1 cellular context compared by ENCODE assay signal in genomic region chr19:11091343-11092153, GRCh38.
TF ChIP-seq lines count a peak whose summit lies in the region.

No MANE protein-coding gene starts in this region.

TF ChIP-seq in HepG2, 621 proteins besides CTCF, POLR2A, EP300 and RAD21 (continued from another document and continues in another):
- TF ChIP-seq NAIF1 (CRISPR knock-in tag; IDR thresholded peaks at IDR 0.05; ENCODE audit: borderline replicate concordance) (0 out of 2 replicates have a peak, but pooled peaks have one; percentile 41), ZNF747 (CRISPR knock-in tag; IDR thresholded peaks at IDR 0.05; ENCODE audit: borderline replicate concordance) (no peak), ZNF124 (CRISPR knock-in tag; IDR thresholded peaks at IDR 0.05) (0 out of 2 replicates have a peak, but pooled peaks have one; percentile 35), ZNF235 (CRISPR knock-in tag; IDR thresholded peaks at IDR 0.05; ENCODE audit: borderline replicate concordance) (no peak), ATRX (CRISPR knock-in tag; IDR thresholded peaks at IDR 0.05; ENCODE audit: borderline replicate concordance) (no peak), DNMT3B (CRISPR knock-in tag; conservative IDR thresholded peaks at IDR 0.05) (no peak), HNRNPK (IDR thresholded peaks at IDR 0.05; ENCODE audit: low read depth, low read length, poor library complexity, severe bottlenecking) (no peak), KDM5A (IDR thresholded peaks at IDR 0.05; ENCODE audit: borderline replicate concordance, low read length) (no peak), SAP130 (CRISPR knock-in tag; IDR thresholded peaks at IDR 0.05; ENCODE audit: low read depth) (peak; percentile 86), CENPT (CRISPR knock-in tag; IDR thresholded peaks at IDR 0.05; ENCODE audit: low read depth) (no peak), SAFB2 (CRISPR knock-in tag; IDR thresholded peaks at IDR 0.05; ENCODE audit: borderline replicate concordance, low read depth) (peak; percentile 34; the same call in 1 of the 2 replicates), DNMT1 (CRISPR knock-in tag; IDR thresholded peaks at IDR 0.05) (no peak), POLR2AphosphoS5 (IDR thresholded peaks at IDR 0.05; ENCODE audit: low read depth, low read length) (no peak), TEAD2 (CRISPR knock-in tag; IDR thresholded peaks at IDR 0.05) (no peak), HNRNPLL (IDR thresholded peaks at IDR 0.05; ENCODE audit: low read depth, low read length, poor library complexity, severe bottlenecking) (no peak), KAT2B (IDR thresholded peaks at IDR 0.05; ENCODE audit: borderline replicate concordance, low read depth, low read length) (no peak), PBX2 (CRISPR knock-in tag; IDR thresholded peaks at IDR 0.05) (no peak), EED (CRISPR knock-in tag; IDR thresholded peaks at IDR 0.05) (no peak), ZNF839 (CRISPR knock-in tag; IDR thresholded peaks at IDR 0.05; ENCODE audit: borderline replicate concordance) (no peak), RBM22 (optimal IDR thresholded peaks at IDR 0.05; ENCODE audit: low read length) (peak; percentile 75), ZIK1 (CRISPR knock-in tag; IDR thresholded peaks at IDR 0.05; ENCODE audit: borderline replicate concordance, low read depth) (no peak), ZNF160 (CRISPR knock-in tag; IDR thresholded peaks at IDR 0.05) (no peak), HOXA9 (CRISPR knock-in tag; IDR thresholded peaks at IDR 0.05; ENCODE audit: borderline replicate concordance) (no peak), ZNF337 (CRISPR knock-in tag; IDR thresholded peaks at IDR 0.05; ENCODE audit: borderline replicate concordance, low read depth) (no peak), FOXO4 (CRISPR knock-in tag; conservative IDR thresholded peaks at IDR 0.05) (no peak), FOXM1 (CRISPR knock-in tag; IDR thresholded peaks at IDR 0.05) (no peak), ZNF234 (CRISPR knock-in tag; conservative IDR thresholded peaks at IDR 0.05) (no peak), ZNF264 (CRISPR knock-in tag; IDR thresholded peaks at IDR 0.05) (0 out of 2 replicates have a peak, but pooled peaks have one; percentile 56), RBM39 (IDR thresholded peaks at IDR 0.05; ENCODE audit: low read depth, low read length, poor library complexity, severe bottlenecking) (no peak), ZMYM2 (CRISPR knock-in tag; IDR thresholded peaks at IDR 0.05) (no peak), CREB1 (IDR thresholded peaks at IDR 0.05) (no peak), CREB1 (CRISPR knock-in tag; IDR thresholded peaks at IDR 0.05) (peak; percentile 59; the same call in 1 of the 2 replicates), TBX2 (CRISPR knock-in tag; IDR thresholded peaks at IDR 0.05; ENCODE audit: borderline replicate concordance) (peak; percentile 77; the same call in 1 of the 2 replicates), ZNF44 (CRISPR knock-in tag; IDR thresholded peaks at IDR 0.05) (no peak), ZNF766 (CRISPR knock-in tag; IDR thresholded peaks at IDR 0.05; ENCODE audit: borderline replicate concordance) (0 out of 2 replicates have a peak, but pooled peaks have one; percentile 41), GABPA (IDR thresholded peaks at IDR 0.05; ENCODE audit: low read depth, low read length) (no peak), GABPA (CRISPR knock-in tag; IDR thresholded peaks at IDR 0.05; ENCODE audit: low read depth) (peak; percentile 30; the same call in 1 of the 2 replicates), ZFY (CRISPR knock-in tag; IDR thresholded peaks at IDR 0.05) (no peak), ZNF615 (CRISPR knock-in tag; IDR thresholded peaks at IDR 0.05; ENCODE audit: borderline replicate concordance) (no peak), POLR2AphosphoS2 (IDR thresholded peaks at IDR 0.05; ENCODE audit: low read depth, low read length) (0 out of 2 replicates have a peak, but pooled peaks have one; percentile 36), SIN3A (IDR thresholded peaks at IDR 0.05; ENCODE audit: borderline replicate concordance, low read depth, low read length) (peak; percentile 51; the same call in 1 of the 2 replicates), MIER2 (CRISPR knock-in tag; IDR thresholded peaks at IDR 0.05) (0 out of 2 replicates have a peak, but pooled peaks have one; percentile 21), ZNF367 (CRISPR knock-in tag; IDR thresholded peaks at IDR 0.05; ENCODE audit: borderline replicate concordance) (no peak), ZNF3 (CRISPR knock-in tag; IDR thresholded peaks at IDR 0.05) (no peak; the same call in 1 of the 2 replicates), ZNF773 (CRISPR knock-in tag; IDR thresholded peaks at IDR 0.05; ENCODE audit: borderline replicate concordance) (no peak), ZNF687 (CRISPR knock-in tag; IDR thresholded peaks at IDR 0.05) (no peak), SSRP1 (CRISPR knock-in tag; IDR thresholded peaks at IDR 0.05) (no peak), DMAP1 (CRISPR knock-in tag; IDR thresholded peaks at IDR 0.05) (no peak), ZMYM3 (CRISPR knock-in tag; IDR thresholded peaks at IDR 0.05) (no peak), NRL (CRISPR knock-in tag; IDR thresholded peaks at IDR 0.05; ENCODE audit: borderline replicate concordance) (no peak), MBNL3 (CRISPR knock-in tag; conservative IDR thresholded peaks at IDR 0.05) (no peak), ZNF776 (CRISPR knock-in tag; IDR thresholded peaks at IDR 0.05) (no peak), TERF1 (CRISPR knock-in tag; IDR thresholded peaks at IDR 0.05) (no peak), RAD51 (IDR thresholded peaks at IDR 0.05; ENCODE audit: borderline replicate concordance) (no peak)
- TF ChIP-seq, protein P1, sequence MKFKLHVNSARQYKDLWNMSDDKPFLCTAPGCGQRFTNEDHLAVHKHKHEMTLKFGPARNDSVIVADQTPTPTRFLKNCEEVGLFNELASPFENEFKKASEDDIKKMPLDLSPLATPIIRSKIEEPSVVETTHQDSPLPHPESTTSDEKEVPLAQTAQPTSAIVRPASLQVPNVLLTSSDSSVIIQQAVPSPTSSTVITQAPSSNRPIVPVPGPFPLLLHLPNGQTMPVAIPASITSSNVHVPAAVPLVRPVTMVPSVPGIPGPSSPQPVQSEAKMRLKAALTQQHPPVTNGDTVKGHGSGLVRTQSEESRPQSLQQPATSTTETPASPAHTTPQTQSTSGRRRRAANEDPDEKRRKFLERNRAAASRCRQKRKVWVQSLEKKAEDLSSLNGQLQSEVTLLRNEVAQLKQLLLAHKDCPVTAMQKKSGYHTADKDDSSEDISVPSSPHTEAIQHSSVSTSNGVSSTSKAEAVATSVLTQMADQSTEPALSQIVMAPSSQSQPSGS (CRISPR knock-in tag; IDR thresholded peaks at IDR 0.05) = no peak
- TF ChIP-seq, protein P2, sequence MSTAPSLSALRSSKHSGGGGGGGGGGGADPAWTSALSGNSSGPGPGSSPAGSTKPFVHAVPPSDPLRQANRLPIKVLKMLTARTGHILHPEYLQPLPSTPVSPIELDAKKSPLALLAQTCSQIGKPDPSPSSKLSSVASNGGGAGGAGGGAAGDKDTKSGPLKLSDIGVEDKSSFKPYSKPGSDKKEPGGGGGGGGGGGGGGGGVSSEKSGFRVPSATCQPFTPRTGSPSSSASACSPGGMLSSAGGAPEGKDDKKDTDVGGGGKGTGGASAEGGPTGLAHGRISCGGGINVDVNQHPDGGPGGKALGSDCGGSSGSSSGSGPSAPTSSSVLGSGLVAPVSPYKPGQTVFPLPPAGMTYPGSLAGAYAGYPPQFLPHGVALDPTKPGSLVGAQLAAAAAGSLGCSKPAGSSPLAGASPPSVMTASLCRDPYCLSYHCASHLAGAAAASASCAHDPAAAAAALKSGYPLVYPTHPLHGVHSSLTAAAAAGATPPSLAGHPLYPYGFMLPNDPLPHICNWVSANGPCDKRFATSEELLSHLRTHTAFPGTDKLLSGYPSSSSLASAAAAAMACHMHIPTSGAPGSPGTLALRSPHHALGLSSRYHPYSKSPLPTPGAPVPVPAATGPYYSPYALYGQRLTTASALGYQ (CRISPR knock-in tag; IDR thresholded peaks at IDR 0.05) = no peak
- TF ChIP-seq, protein P3, sequence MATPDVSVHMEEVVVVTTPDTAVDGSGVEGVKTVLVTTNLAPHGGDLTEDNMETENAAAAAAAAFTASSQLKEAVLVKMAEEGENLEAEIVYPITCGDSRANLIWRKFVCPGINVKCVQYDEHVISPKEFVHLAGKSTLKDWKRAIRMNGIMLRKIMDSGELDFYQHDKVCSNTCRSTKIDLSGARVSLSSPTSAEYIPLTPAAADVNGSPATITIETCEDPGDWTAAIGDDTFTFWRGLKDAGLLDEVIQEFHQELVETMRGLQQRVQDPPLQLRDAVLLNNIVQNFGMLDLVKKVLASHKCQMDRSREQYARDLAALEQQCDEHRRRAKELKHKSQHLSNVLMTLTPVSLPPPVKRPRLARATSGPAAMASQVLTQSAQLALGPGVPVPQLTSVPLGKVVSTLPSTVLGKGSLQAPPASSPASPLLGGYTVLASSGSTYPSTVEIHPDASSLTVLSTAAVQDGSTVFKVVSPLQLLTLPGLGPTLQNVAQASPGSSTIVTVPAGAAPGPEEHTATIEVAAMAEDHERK (CRISPR knock-in tag; IDR thresholded peaks at IDR 0.05; ENCODE audit: low read depth) = no peak
- TF ChIP-seq, protein P4, sequence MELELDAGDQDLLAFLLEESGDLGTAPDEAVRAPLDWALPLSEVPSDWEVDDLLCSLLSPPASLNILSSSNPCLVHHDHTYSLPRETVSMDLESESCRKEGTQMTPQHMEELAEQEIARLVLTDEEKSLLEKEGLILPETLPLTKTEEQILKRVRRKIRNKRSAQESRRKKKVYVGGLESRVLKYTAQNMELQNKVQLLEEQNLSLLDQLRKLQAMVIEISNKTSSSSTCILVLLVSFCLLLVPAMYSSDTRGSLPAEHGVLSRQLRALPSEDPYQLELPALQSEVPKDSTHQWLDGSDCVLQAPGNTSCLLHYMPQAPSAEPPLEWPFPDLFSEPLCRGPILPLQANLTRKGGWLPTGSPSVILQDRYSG (CRISPR knock-in tag; IDR thresholded peaks at IDR 0.05) = no peak
